1 cellular context compared by ENCODE assay signal in the genomic region with DNA sequence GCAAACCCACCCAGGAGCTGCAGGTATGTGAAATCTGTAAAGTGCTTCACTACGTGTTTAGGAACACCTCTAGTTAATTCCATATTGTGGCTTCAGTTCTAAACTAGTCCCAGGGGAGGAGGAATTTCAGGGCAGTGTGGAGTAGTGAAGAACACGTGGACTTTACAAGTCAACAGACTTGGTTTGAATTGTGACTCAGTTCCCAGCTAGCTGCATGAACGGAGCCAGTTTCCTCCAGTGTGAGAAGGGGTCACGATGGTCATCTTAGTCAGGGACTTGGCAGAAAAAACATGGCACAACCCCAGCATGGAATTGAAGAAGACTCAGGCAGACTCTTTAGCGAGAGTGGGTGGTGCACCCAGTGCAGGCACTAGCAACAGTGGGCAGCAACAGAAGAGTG.
A peak's percentile ranks its signal among the peaks of the same experiment; 100 is the strongest.
TF ChIP-seq lines count a peak whose summit lies in the region.

No MANE protein-coding gene starts in this region.

TF ChIP-seq in IMR-90, 13 proteins besides CTCF, POLR2A, EP300 and RAD21 (continued from another document):
- TF ChIP-seq ELK1 (IDR thresholded peaks at IDR 0.05; ENCODE audit: borderline replicate concordance, low read depth, low read length) (no peak), RFX5 (IDR thresholded peaks at IDR 0.05; ENCODE audit: low read depth, low read length) (no peak), CEBPB (IDR thresholded peaks at IDR 0.05; ENCODE audit: low read depth, low read length) (no peak), MXI1 (IDR thresholded peaks at IDR 0.05; ENCODE audit: borderline replicate concordance, low read depth, low read length) (peak; percentile 73; the same call in 1 of the 2 replicates)
- TF ChIP-seq, protein P1, sequence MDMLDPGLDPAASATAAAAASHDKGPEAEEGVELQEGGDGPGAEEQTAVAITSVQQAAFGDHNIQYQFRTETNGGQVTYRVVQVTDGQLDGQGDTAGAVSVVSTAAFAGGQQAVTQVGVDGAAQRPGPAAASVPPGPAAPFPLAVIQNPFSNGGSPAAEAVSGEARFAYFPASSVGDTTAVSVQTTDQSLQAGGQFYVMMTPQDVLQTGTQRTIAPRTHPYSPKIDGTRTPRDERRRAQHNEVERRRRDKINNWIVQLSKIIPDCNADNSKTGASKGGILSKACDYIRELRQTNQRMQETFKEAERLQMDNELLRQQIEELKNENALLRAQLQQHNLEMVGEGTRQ (IDR thresholded peaks at IDR 0.05; ENCODE audit: low read depth, low read length) = peak; percentile 71
